1 cellular context compared by ENCODE assay signal in the genomic region with DNA sequence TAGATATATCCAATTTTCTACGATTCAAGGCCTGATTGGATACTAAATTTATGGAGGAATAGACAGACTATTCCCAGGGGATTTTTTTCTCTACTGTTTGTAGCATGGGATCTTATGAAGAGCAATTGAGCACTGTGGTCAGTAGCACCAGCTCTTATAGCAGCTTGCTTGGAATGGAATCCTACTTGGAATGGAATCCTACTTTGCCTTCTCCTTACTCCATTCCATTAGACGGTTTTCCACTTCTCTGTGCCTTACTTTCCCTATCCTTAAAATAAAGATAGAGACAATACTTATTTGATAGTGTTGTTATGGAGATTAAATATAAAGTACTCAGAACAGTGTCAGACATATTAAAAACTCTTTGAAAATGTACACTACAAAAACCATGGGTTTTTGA.
TF ChIP-seq lines count a peak whose summit lies in the region.

No MANE protein-coding gene starts in this region.

TF ChIP-seq in HCT116, 20 proteins besides CTCF, POLR2A, EP300 and RAD21 (continued from another document):
- TF ChIP-seq, protein P1, sequence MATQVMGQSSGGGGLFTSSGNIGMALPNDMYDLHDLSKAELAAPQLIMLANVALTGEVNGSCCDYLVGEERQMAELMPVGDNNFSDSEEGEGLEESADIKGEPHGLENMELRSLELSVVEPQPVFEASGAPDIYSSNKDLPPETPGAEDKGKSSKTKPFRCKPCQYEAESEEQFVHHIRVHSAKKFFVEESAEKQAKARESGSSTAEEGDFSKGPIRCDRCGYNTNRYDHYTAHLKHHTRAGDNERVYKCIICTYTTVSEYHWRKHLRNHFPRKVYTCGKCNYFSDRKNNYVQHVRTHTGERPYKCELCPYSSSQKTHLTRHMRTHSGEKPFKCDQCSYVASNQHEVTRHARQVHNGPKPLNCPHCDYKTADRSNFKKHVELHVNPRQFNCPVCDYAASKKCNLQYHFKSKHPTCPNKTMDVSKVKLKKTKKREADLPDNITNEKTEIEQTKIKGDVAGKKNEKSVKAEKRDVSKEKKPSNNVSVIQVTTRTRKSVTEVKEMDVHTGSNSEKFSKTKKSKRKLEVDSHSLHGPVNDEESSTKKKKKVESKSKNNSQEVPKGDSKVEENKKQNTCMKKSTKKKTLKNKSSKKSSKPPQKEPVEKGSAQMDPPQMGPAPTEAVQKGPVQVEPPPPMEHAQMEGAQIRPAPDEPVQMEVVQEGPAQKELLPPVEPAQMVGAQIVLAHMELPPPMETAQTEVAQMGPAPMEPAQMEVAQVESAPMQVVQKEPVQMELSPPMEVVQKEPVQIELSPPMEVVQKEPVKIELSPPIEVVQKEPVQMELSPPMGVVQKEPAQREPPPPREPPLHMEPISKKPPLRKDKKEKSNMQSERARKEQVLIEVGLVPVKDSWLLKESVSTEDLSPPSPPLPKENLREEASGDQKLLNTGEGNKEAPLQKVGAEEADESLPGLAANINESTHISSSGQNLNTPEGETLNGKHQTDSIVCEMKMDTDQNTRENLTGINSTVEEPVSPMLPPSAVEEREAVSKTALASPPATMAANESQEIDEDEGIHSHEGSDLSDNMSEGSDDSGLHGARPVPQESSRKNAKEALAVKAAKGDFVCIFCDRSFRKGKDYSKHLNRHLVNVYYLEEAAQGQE (IDR thresholded peaks at IDR 0.05; ENCODE audit: low read depth), result no peak
- TF ChIP-seq SRF (IDR thresholded peaks at IDR 0.05; ENCODE audit: low read depth) (no peak), TCF7L2 (IDR thresholded peaks at IDR 0.05; ENCODE audit: borderline replicate concordance, extremely low read depth, insufficient read depth, insufficient read length) (no peak), ZNF274 (IDR thresholded peaks at IDR 0.05; ENCODE audit: low read depth, low read length) (no peak), JUND (IDR thresholded peaks at IDR 0.05) (no peak), SP1 (IDR thresholded peaks at IDR 0.05; ENCODE audit: low read depth) (no peak), YY1 (IDR thresholded peaks at IDR 0.05; ENCODE audit: extremely low read depth, insufficient replicate concordance, low read depth, low read length) (no peak), EZH2 (IDR thresholded peaks at IDR 0.05) (no peak), EZH2phosphoT487 (IDR thresholded peaks at IDR 0.05; ENCODE audit: borderline replicate concordance) (no peak), EGR1 (IDR thresholded peaks at IDR 0.05; ENCODE audit: low read depth) (no peak), FOSL1 (IDR thresholded peaks at IDR 0.05; ENCODE audit: low read depth) (no peak), SIN3A (IDR thresholded peaks at IDR 0.05; ENCODE audit: low read depth) (no peak)
- TF ChIP-seq, protein P2, sequence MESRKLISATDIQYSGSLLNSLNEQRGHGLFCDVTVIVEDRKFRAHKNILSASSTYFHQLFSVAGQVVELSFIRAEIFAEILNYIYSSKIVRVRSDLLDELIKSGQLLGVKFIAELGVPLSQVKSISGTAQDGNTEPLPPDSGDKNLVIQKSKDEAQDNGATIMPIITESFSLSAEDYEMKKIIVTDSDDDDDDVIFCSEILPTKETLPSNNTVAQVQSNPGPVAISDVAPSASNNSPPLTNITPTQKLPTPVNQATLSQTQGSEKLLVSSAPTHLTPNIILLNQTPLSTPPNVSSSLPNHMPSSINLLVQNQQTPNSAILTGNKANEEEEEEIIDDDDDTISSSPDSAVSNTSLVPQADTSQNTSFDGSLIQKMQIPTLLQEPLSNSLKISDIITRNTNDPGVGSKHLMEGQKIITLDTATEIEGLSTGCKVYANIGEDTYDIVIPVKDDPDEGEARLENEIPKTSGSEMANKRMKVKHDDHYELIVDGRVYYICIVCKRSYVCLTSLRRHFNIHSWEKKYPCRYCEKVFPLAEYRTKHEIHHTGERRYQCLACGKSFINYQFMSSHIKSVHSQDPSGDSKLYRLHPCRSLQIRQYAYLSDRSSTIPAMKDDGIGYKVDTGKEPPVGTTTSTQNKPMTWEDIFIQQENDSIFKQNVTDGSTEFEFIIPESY (IDR thresholded peaks at IDR 0.05; ENCODE audit: extremely low read depth, insufficient replicate concordance, low read length), result no peak
